19 cellular contexts compared by ENCODE assay signal in the genomic region with DNA sequence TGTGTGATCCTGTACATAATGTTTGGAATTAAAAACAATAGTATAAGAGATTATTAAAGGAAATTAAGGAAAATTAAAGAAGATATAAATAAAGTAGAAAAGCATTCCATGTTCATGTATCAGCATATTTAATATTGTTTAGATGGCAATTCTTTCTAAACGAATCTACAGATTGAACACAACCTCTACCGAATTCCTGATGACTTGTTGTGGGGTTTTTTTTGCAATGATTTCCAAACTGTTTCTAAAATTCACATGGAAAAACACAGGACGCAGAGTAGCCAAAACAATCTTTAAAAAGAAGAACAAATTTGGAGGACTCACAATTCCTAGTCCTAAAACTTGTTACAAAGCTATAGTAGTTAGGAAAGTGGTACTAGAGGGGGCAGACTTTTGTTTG.
"Had no signal": no experiment of that assay in that cellular context is flagged by ENCODE, and none has a peak within 500 bp of the region (broad histone marks: within the 10 kb centered on the region; RNA-seq: fewer than 3 reads in every experiment).

No MANE protein-coding gene starts in this region.

- ATAC-seq: left ventricle myocardium superior; lower lobe of right lung; natural killer cell; sciatic nerve; stimulated activated effector memory CD8-positive, alpha-beta T cell treated with anti-CD3 and anti-CD28 coated beads, Interleukin-12 subunit alpha, Interleukin-12 subunit beta, amount 100 ng/mL, for 72 hours had no signal

- H3K36me3 ChIP-seq: colonic mucosa, esophagus squamous epithelium, lower lobe of right lung, prostate gland, right atrium auricular region, stomach, thyroid gland had no signal

- H3K4me1 ChIP-seq: colonic mucosa, lower lobe of right lung, parathyroid adenoma, prostate gland, right atrium auricular region, stomach, thyroid gland had no signal

- DNase-seq: colonic mucosa; dermis blood vessel endothelial cell; effector memory CD4-positive, alpha-beta T cell; erythroblast; esophagus squamous epithelium; left ventricle myocardium superior; lower lobe of right lung; natural killer cell; occipital lobe; stimulated activated CD4-positive, alpha-beta T cell treated with anti-CD3 and anti-CD28 coated beads, Interleukin-2, amount 100 ng/mL, for 24 hours; stimulated activated CD4-positive, alpha-beta T cell treated with anti-CD3 and anti-CD28 coated beads, Interleukin-4, amount 100 ng/mL, for 24 hours; stimulated activated naive CD4-positive, alpha-beta T cell treated with Interleukin-2 at 50 U/mL for 16 hours; stomach; thyroid gland had no signal

- H3K4me1 Mint-ChIP-seq: natural killer cell; stimulated activated effector memory CD8-positive, alpha-beta T cell treated with anti-CD3 and anti-CD28 coated beads, Interleukin-12 subunit alpha, Interleukin-12 subunit beta, amount 100 ng/mL, for 72 hours had no signal

- H3K79me2 ChIP-seq: parathyroid adenoma had no signal

- H3K27ac Mint-ChIP-seq: natural killer cell; stimulated activated effector memory CD8-positive, alpha-beta T cell treated with anti-CD3 and anti-CD28 coated beads, Interleukin-12 subunit alpha, Interleukin-12 subunit beta, amount 100 ng/mL, for 72 hours had no signal

- H3K27ac ChIP-seq: colonic mucosa, esophagus squamous epithelium, lower lobe of right lung, parathyroid adenoma, prostate gland, right atrium auricular region, stomach, thyroid gland had no signal

- H3K9ac ChIP-seq: parathyroid adenoma had no signal

- H3K4me3 Mint-ChIP-seq: natural killer cell; stimulated activated effector memory CD8-positive, alpha-beta T cell treated with anti-CD3 and anti-CD28 coated beads, Interleukin-12 subunit alpha, Interleukin-12 subunit beta, amount 100 ng/mL, for 72 hours had no signal

- H2AFZ ChIP-seq: parathyroid adenoma had no signal

- H3K27me3 ChIP-seq: colonic mucosa, esophagus squamous epithelium, right atrium auricular region, stomach, thyroid gland had no signal

- H3K36me3 Mint-ChIP-seq: stimulated activated effector memory CD8-positive, alpha-beta T cell treated with anti-CD3 and anti-CD28 coated beads, Interleukin-12 subunit alpha, Interleukin-12 subunit beta, amount 100 ng/mL, for 72 hours had no signal

- H3K9me3 ChIP-seq: esophagus squamous epithelium, lower lobe of right lung, prostate gland, thyroid gland had no signal

- H3K4me3 ChIP-seq: colonic mucosa, esophagus squamous epithelium, lower lobe of right lung, prostate gland, right atrium auricular region, stomach, thyroid gland had no signal
